ENCODE assay signal across 13 cellular contexts in genomic region chr10:71137701-71138100, GRCh38.
"Had no signal": no experiment of that assay in that cellular context is flagged by ENCODE, and none has a peak within 500 bp of the region (broad histone marks: within the 10 kb centered on the region; RNA-seq: fewer than 3 reads in every experiment).

No MANE protein-coding gene starts in this region.

- H3K36me3 ChIP-seq: MG63, SJSA1 had no signal

- H3K4me1 ChIP-seq: SJSA1 had no signal

- DNase-seq: Karpas-422, KG1, NCI-H1417, NCI-H1436 treated with DMSO at 0.1 percent for 48 hours, NCI-H1694, NCI-H187 treated with DMSO at 0.1 percent for 48 hours, NCI-H2029 treated with DMSO at 0.1 percent for 48 hours, NCI-H510A treated with DMSO at 0.1 percent for 48 hours, NCI-H82, SIG-M5 had no signal

- H3K27ac ChIP-seq: SJSA1, SK-N-MC had no signal

- H3K4me3 ChIP-seq: MG63, SJSA1, SK-N-MC had no signal

- H3K9me3 ChIP-seq: MG63, SJSA1 had no signal
